Comparison of ENCODE assay signal across 9 cellular contexts in the genomic region with DNA sequence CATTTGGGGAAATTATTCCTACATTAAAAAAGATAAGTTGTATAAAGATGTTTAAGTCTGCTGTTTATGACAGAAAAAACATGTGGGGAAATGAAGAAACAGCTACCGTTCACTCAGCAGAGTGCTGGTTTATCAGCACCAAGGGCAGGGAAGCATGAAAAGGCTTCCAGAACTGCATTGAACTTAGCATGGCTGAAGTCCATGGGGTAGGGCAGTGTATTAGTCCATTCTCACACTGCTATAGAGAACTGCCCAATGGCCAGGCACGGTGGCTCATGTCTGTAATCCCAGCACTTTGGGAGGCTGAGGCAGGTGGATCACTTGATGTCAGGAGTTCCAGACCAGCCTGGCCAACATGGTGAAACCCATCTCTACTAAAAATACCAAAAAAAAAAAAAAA. TPM values are rescaled to one million over a fixed set of nuclear protein-coding genes. Genes with fewer than 3 reads are reported as not detected.
DNase-seq lines count a peak whose midpoint lies in the region; ATAC-seq, FAIRE-seq and TF ChIP-seq lines count a peak whose summit lies in the region.
"Not testable (repeated sequence)": the region's sequence is repeated elsewhere in the genome, so short reads cannot be mapped to it uniquely, and the experiment has no call there.
"Had no signal": no experiment of that assay in that cellular context is flagged by ENCODE, and none has a peak within 500 bp of the region (broad histone marks: within the 10 kb centered on the region; RNA-seq: fewer than 3 reads in every experiment).

No MANE protein-coding gene starts in this region.

- H3K4me1 Mint-ChIP-seq in osteocyte (ENCODE audit: unreplicated experiment): peaks cover 38% of the 10 kb centered on the region

- FAIRE-seq in small intestine (lab: Jason Lieb, UNC): not testable (repeated sequence)

- H3K27me3 Mint-ChIP-seq in osteocyte (ENCODE audit: unreplicated experiment): not testable (repeated sequence)

- H3K4me3 Mint-ChIP-seq in osteocyte (ENCODE audit: unreplicated experiment): not testable (repeated sequence)

- not testable (repeated sequence) for H3K27ac Mint-ChIP-seq in osteocyte (ENCODE audit: unreplicated experiment)

- intact Hi-C loops in left colon (cut with DNase I, micrococcal nuclease); mucosa of descending colon (cut with DNase I, micrococcal nuclease): not testable (repeated sequence)

- not testable (repeated sequence) for H3K36me3 Mint-ChIP-seq in osteocyte (ENCODE audit: unreplicated experiment)

- TF ChIP-seq CTCF in mucosa of descending colon (IDR thresholded peaks at IDR 0.05); osteocyte (IDR thresholded peaks at IDR 0.05): not testable (repeated sequence)

- not testable (repeated sequence) for H3K9me3 Mint-ChIP-seq in osteocyte (ENCODE audit: unreplicated experiment)

- H3K9me3 ChIP-seq in mucosa of descending colon; small intestine (ENCODE audit: control insufficient read depth, low read depth): not testable (repeated sequence)

- H3K36me3 ChIP-seq in mucosa of descending colon (ENCODE audit: low read depth); small intestine (ENCODE audit: control insufficient read depth in 2 of 2, insufficient read depth in 2 of 2, low read length in 2 of 2): not testable (repeated sequence)

- peak; percentile 2 for DNase-seq in islet precursor cell
- not testable (repeated sequence) for DNase-seq in left colon, mucosa of descending colon
- DNase-seq in osteocyte (ENCODE audit: extremely low spot score, unreplicated experiment): peak; percentile 30
- DNase-seq in small intestine: peak; percentile 58

- 71 to 82% (median 79%) methylated on average over 2 of the region's 2 CpGs for WGBS in small intestine, 3 donors

- not testable (repeated sequence) for H3K27ac ChIP-seq in small intestine (ENCODE audit: low read depth in 1 of 2, low read length in 1 of 2)

- H3K4me1 ChIP-seq in mucosa of descending colon (ENCODE audit: low read depth); small intestine (ENCODE audit: control insufficient read depth in 2 of 2, insufficient read depth in 1 of 2, low read depth in 1 of 2, low read length in 1 of 2): not testable (repeated sequence)

- not testable (repeated sequence) for H3K4me3 ChIP-seq in mucosa of descending colon; small intestine (ENCODE audit: low read depth in 1 of 2, low read length in 2 of 2)

- not testable (repeated sequence) for H3K27me3 ChIP-seq in small intestine (ENCODE audit: control insufficient read depth in 2 of 2, insufficient read depth in 2 of 2, low read length in 2 of 2)

- peak; percentile 77 for ATAC-seq in left colon
- ATAC-seq in mucosa of descending colon: peak; percentile 64

RNA-seq across cellular contexts. Expression of a gene that starts 51.4 kb away (rescaled TPM):
- total RNA-seq in left colon (1 to 10 TPM in 1 of 2 donors, under 1 TPM in 1; 0.59 to 1.2 TPM), mucosa of descending colon (1 to 10 TPM in 1 of 3 donors, under 1 TPM in 2; 0.32 to 1.4 (median 0.55) TPM), osteocyte (0.44 and 0.59 TPM in 2 replicates)
- under 1 TPM in 1 of 3 donors, not detected in 2; 0.37 TPM for polyA plus RNA-seq in small intestine
- total RNA-seq: CD4-positive, alpha-beta T cell; CD8-positive, alpha-beta T cell had no signal
- polyA plus RNA-seq: CD4-positive, CD25-positive, alpha-beta regulatory T cell; CD8-positive, alpha-beta memory T cell had no signal

RNA-seq across cellular contexts. Expression of a gene that starts 51.5 kb away (rescaled TPM):
- 10 to 100 TPM; 47.4 to 91.3 TPM for total RNA-seq in left colon
- 10 to 100 TPM; 44.4 to 55.2 (median 50.7) TPM for total RNA-seq in mucosa of descending colon
- 61.5 and 68.5 TPM in 2 replicates for total RNA-seq in osteocyte
- 10 to 100 TPM; 23.6 to 38.9 (median 31.6) TPM for polyA plus RNA-seq in small intestine
